Comparison of ENCODE assay signal across 5 cellular contexts in the genomic region with DNA sequence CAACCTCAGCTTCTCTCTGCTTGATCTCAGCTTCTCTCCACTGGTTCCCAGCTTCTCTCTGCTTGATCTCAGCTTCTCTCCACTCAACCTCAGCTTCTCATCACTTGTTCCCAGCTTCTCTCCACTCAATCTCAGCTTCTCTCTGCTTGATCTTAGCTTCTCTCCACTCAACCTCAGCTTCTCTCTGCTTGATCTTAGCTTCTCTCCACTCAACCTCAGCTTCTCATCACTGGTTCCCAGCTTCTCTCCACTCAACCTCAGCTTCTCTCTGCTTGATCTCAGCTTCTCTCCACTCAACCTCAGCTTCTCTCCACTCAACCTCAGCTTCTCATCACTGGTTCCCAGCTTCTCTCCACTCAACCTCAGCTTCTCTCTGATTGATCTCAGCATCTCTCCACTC. TPM values are rescaled to one million over a fixed set of nuclear protein-coding genes. Genes with fewer than 3 reads are reported as not detected.
"Had no signal": no experiment of that assay in that cellular context is flagged by ENCODE, and none has a peak within 500 bp of the region (broad histone marks: within the 10 kb centered on the region; RNA-seq: fewer than 3 reads in every experiment).

No MANE protein-coding gene starts in this region.

RNA-seq across cellular contexts. Expression of gene SNX32, which starts 1.5 kb away (rescaled TPM):
- total RNA-seq: endothelial cell of umbilical vein, glomerular endothelial cell, mononuclear cell had no signal

RNA-seq across cellular contexts. Expression of gene OVOL1, which starts 45.4 kb away (rescaled TPM):
- total RNA-seq: endothelial cell of umbilical vein; fibroblast of villous mesenchyme; glomerular endothelial cell; mononuclear cell; T-helper 1 cell treated with Interleukin-12 subunit alpha and Interleukin-12 subunit beta and Interleukin-4 antibody, amounts not matched to agents 30 ng/mL and 1 ng/mL, for 36 hours had no signal
- polyA plus RNA-seq: endothelial cell of umbilical vein had no signal
